29 cellular contexts compared by ENCODE assay signal in genomic region chr13:35672611-35673010, GRCh38.
DNase-seq lines count a peak whose midpoint lies in the region; ATAC-seq, FAIRE-seq and TF ChIP-seq lines count a peak whose summit lies in the region.
"Had no signal": no experiment of that assay in that cellular context is flagged by ENCODE, and none has a peak within 500 bp of the region (broad histone marks: within the 10 kb centered on the region; RNA-seq: fewer than 3 reads in every experiment).

No MANE protein-coding gene starts in this region.

- H3K27ac ChIP-seq in Peyer's patch, result no peak overlapping the region
- H3K27ac ChIP-seq: A549, C4-2B, coronary artery, left ventricle myocardium inferior, parathyroid adenoma, sigmoid colon had no signal

- H3K4me3 ChIP-seq in AG09309 (ENCODE audit: control insufficient read depth, low read depth, low read length) (no peak overlapping the region), Peyer's patch (no peak overlapping the region)
- H3K4me3 ChIP-seq: A549, coronary artery, left ventricle myocardium inferior, sigmoid colon had no signal

- no peak overlapping the region for H3K4me3 Mint-ChIP-seq in natural killer cell
- H3K4me3 Mint-ChIP-seq in naive thymus-derived CD8-positive, alpha-beta T cell, result no peak overlapping the region
- H3K4me3 Mint-ChIP-seq: HFFc6, nephron progenitor cell had no signal

- H3K9me3 ChIP-seq in Peyer's patch, result peaks cover 0 to 4% (median 0%) of the 10 kb centered on the region in 4 donors
- H3K9me3 ChIP-seq: A549 had no signal

- H3K9me3 Mint-ChIP-seq in natural killer cell, result no peaks in the 10 kb centered on the region
- H3K9me3 Mint-ChIP-seq in naive thymus-derived CD8-positive, alpha-beta T cell, result peaks cover 0 to 8% (median 2%) of the 10 kb centered on the region in 9 donors
- H3K9me3 Mint-ChIP-seq: HFFc6, nephron progenitor cell had no signal

- FAIRE-seq in endometrium (lab: Jason Lieb, UNC), result peak; percentile 31
- FAIRE-seq: A549, bronchial epithelial cell, GM19239, HepG2, TTC549, urothelium cell line had no signal

- TF ChIP-seq CTCF in AG09309 (IDR thresholded peaks at IDR 0.05; ENCODE audit: control insufficient read depth, insufficient read depth, low read depth, low read length, missing control alignments) (no peak), natural killer cell (IDR thresholded peaks at IDR 0.05) (no peak), Peyer's patch (IDR thresholded peaks at IDR 0.05) (no peak)

- no peaks in the 10 kb centered on the region for H3K27me3 ChIP-seq in Peyer's patch
- H3K27me3 ChIP-seq: sigmoid colon had no signal

- H3K4me1 Mint-ChIP-seq in natural killer cell, result no peaks in the 10 kb centered on the region
- no peaks in the 10 kb centered on the region for H3K4me1 Mint-ChIP-seq in naive thymus-derived CD8-positive, alpha-beta T cell
- H3K4me1 Mint-ChIP-seq: nephron progenitor cell had no signal

- intact Hi-C loops in natural killer cell (cut with micrococcal nuclease), result no loop called here

- H3K27me3 Mint-ChIP-seq in natural killer cell (ENCODE audit: low read depth in 2 of 2), result peaks cover 0 to 4% of the 10 kb centered on the region in 2 donors
- H3K27me3 Mint-ChIP-seq in naive thymus-derived CD8-positive, alpha-beta T cell, result no peaks in the 10 kb centered on the region

- peaks cover 0 to 3% (median 0%) of the 10 kb centered on the region in 3 donors for H3K36me3 ChIP-seq in Peyer's patch

- H3K36me3 Mint-ChIP-seq in natural killer cell, result no peaks in the 10 kb centered on the region
- H3K36me3 Mint-ChIP-seq in naive thymus-derived CD8-positive, alpha-beta T cell, result peaks cover 4 to 5% (median 5%) of the 10 kb centered on the region in 3 donors

- no peaks in the 10 kb centered on the region for H3K4me1 ChIP-seq in Peyer's patch
- H3K4me1 ChIP-seq: A549, left ventricle myocardium inferior, parathyroid adenoma, sigmoid colon had no signal

- ATAC-seq in natural killer cell, result no peak
- ATAC-seq in naive thymus-derived CD8-positive, alpha-beta T cell, result no peak
- ATAC-seq: HepG2 had no signal

- DNase-seq in AG09309 (ENCODE audit: low read depth) (peak; percentile 61), GM03348 (ENCODE audit: low spot score) (peak; percentile 66), NCI-H2107 treated with DMSO at 0.1 percent for 48 hours (lab: John Stamatoyannopoulos, UW; ENCODE audit: unreplicated experiment) (peak; percentile 60), natural killer cell (no peak), Peyer's patch (no peak), iPS-NIHi11 (ENCODE audit: low spot score) (no peak)
- no peak for DNase-seq in naive thymus-derived CD8-positive, alpha-beta T cell
- DNase-seq: activated naive CD4-positive, alpha-beta T cell treated with Interleukin-2 at 50 U/mL for 16 hours; activated T-cell treated with anti-CD3 and anti-CD28 coated beads, Interleukin-2, amount 50 U/mL, for 48 hours; amniotic stem cell; DMS153; HFFc6; hippocampal formation; left ventricle myocardium inferior; NCI-H1092; nephron progenitor cell; SIG-M5; sigmoid colon; stimulated activated CD8-positive, alpha-beta memory T cell treated with anti-CD3 and anti-CD28 coated beads, Interleukin-4, amount 100 ng/mL, for 48 hours had no signal

- POLR2A ChIA-PET in naive thymus-derived CD8-positive, alpha-beta T cell (lab: Charles Lee), result no interaction called here

- no peak overlapping the region for H3K27ac Mint-ChIP-seq in natural killer cell
- no peak overlapping the region for H3K27ac Mint-ChIP-seq in naive thymus-derived CD8-positive, alpha-beta T cell
- H3K27ac Mint-ChIP-seq: HFFc6, nephron progenitor cell had no signal

- TF ChIP-seq POLR2A in Peyer's patch (IDR thresholded peaks at IDR 0.05), result no peak

Comparison
In these comparisons a context has a peak if more than half of its experiments do, and no peak if none do; other contexts are left out.
1. DNase-seq: peak in AG09309 (single experiment), GM03348 (single experiment) and NCI-H2107 treated with DMSO at 0.1 percent for 48 hours (single experiment); none in natural killer cell (single experiment), Peyer's patch (0 of 3), naive thymus-derived CD8-positive, alpha-beta T cell (0 of 10) and iPS-NIHi11 (single experiment).